Comparison of ENCODE assay signal across 17 cellular contexts in genomic region chr17:12537436-12537835, GRCh38.
DNase-seq lines count a peak whose midpoint lies in the region; ATAC-seq lines count a peak whose summit lies in the region.
"Had no signal": no experiment of that assay in that cellular context is flagged by ENCODE, and none has a peak within 500 bp of the region (broad histone marks: within the 10 kb centered on the region; RNA-seq: fewer than 3 reads in every experiment).

No MANE protein-coding gene starts in this region.

- H3K36me3 Mint-ChIP-seq in CD4-positive, alpha-beta memory T cell, result no peaks in the 10 kb centered on the region
- H3K36me3 Mint-ChIP-seq: CD4-positive, CD25-positive, alpha-beta regulatory T cell; IgD-negative memory B cell had no signal

- no peaks in the 10 kb centered on the region for H3K4me1 Mint-ChIP-seq in CD4-positive, alpha-beta memory T cell
- H3K4me1 Mint-ChIP-seq: CD4-positive, CD25-positive, alpha-beta regulatory T cell; IgD-negative memory B cell had no signal

- ATAC-seq in HG02763 (IDR thresholded peaks at IDR 0.05; ENCODE audit: unreplicated experiment), result no peak

- no peaks in the 10 kb centered on the region for H3K36me3 ChIP-seq in CD4-positive, alpha-beta memory T cell (ENCODE audit: insufficient read depth, low read length)
- H3K36me3 ChIP-seq: BE2C had no signal

- H3K4me3 Mint-ChIP-seq in CD4-positive, alpha-beta memory T cell, result no peak overlapping the region
- H3K4me3 Mint-ChIP-seq: CD4-positive, CD25-positive, alpha-beta regulatory T cell; H9; IgD-negative memory B cell had no signal

- intact Hi-C loops in CD4-positive, alpha-beta memory T cell (cut with micrococcal nuclease), result no loop called here

- no peak overlapping the region for H3K4me3 ChIP-seq in CD4-positive, alpha-beta memory T cell (ENCODE audit: low read length in 2 of 2)

- peak; percentile 33 for DNase-seq in ELR (ENCODE audit: low read depth)
- DNase-seq in M059J (ENCODE audit: low read depth), result peak; percentile 39
- DNase-seq in epithelial cell of prostate (ENCODE audit: low read depth, low spot score), result no peak
- peak; percentile 9 for DNase-seq in renal cortical epithelial cell (ENCODE audit: low read depth)
- no peak for DNase-seq in NCI-H524 (lab: John Stamatoyannopoulos, UW)
- DNase-seq in CD4-positive, alpha-beta memory T cell, result no peak
- DNase-seq: ACHN; BE2C; C1 segment of cervical spinal cord; Caco-2; CD4-positive, CD25-positive, alpha-beta regulatory T cell; GF-D8; H9; KBM-7 had no signal

- peak overlapping the region; percentile 73 for H3K27ac ChIP-seq in epithelial cell of prostate
- no peak overlapping the region for H3K27ac ChIP-seq in CD4-positive, alpha-beta memory T cell (ENCODE audit: low read depth, low read length)
- H3K27ac ChIP-seq: HL-60 had no signal

- no peaks in the 10 kb centered on the region for H3K9me3 ChIP-seq in CD4-positive, alpha-beta memory T cell (ENCODE audit: control insufficient read depth in 1 of 2, low read length in 2 of 2)
- H3K9me3 ChIP-seq: BE2C, Caco-2 had no signal

- H3K9me3 Mint-ChIP-seq in CD4-positive, alpha-beta memory T cell, result peaks cover 0 to 11% (median 4%) of the 10 kb centered on the region in 8 donors
- H3K9me3 Mint-ChIP-seq: H9, IgD-negative memory B cell had no signal

- peaks cover 0 to 2% of the 10 kb centered on the region in 2 donors for H3K27me3 Mint-ChIP-seq in CD4-positive, alpha-beta memory T cell
- H3K27me3 Mint-ChIP-seq: CD4-positive, CD25-positive, alpha-beta regulatory T cell had no signal

- no peak overlapping the region for H3K27ac Mint-ChIP-seq in CD4-positive, alpha-beta memory T cell
- H3K27ac Mint-ChIP-seq: CD4-positive, CD25-positive, alpha-beta regulatory T cell; H9; IgD-negative memory B cell had no signal

- no peaks in the 10 kb centered on the region for H3K27me3 ChIP-seq in CD4-positive, alpha-beta memory T cell (ENCODE audit: insufficient read depth, low read length)
- H3K27me3 ChIP-seq: BE2C had no signal

- CTCF ChIA-PET in CD4-positive, alpha-beta memory T cell (lab: Charles Lee; ENCODE audit: partially characterized antibody), result no interaction called here

- POLR2A ChIA-PET in CD4-positive, alpha-beta memory T cell (lab: Charles Lee; ENCODE audit: partially characterized antibody), result no interaction called here

- H3K4me1 ChIP-seq in CD4-positive, alpha-beta memory T cell (ENCODE audit: insufficient read depth, low read length), result no peaks in the 10 kb centered on the region
- H3K4me1 ChIP-seq: BE2C, Caco-2 had no signal

Comparison
In these comparisons a context has a peak if more than half of its experiments do, and no peak if none do; other contexts are left out.
1. DNase-seq: peak in ELR (single experiment), M059J (single experiment) and renal cortical epithelial cell (single experiment); none in epithelial cell of prostate (single experiment), NCI-H524 (0 of 2) and CD4-positive, alpha-beta memory T cell (0 of 5).